In the genomic region with DNA sequence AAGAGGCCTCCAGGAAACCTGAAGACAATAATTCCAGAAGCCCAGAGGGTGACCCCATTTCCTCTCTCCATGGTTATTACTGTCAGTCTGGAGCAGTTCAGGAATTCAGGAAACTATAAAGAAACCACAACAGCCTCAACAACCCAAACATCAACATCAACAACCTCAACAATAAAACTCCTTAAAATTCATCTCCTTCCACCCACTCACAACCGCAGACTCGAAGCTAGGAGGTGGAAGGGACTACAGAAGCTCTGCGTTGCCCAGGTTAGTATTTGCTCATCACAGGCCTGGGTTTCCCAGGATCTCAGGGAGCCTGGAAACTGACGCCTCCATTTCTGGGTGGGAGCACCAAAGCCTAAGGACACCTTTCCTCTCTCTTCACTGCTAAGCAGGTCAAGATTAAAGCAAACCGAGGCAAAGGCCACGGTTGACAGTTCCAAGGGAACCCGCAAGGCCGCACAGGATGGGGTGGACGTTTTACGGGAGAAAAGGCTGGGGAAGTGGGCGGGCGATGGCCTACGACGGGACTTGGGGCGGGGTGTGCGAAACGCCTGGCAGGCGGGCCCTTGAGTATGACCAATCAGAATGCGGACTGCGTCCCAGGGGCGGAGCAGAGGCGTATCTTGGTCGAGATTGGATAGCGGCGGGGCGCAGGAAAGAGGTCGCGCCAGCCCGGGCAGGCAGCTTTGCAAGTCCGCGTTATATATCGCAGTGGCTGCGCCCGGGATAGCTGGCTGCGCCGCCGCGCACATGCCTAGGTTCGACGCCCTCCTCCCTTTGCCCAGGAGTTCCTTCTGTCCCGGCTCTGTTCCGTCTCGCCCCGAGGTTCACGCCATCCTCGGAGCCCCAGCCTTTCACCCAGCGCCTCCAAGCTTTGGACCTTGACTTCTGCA, we compare ENCODE assay signal across 8 cellular contexts. TPM values are rescaled to one million over a fixed set of nuclear protein-coding genes. Genes with fewer than 3 reads are reported as not detected.
DNase-seq lines count a peak whose midpoint lies in the region; ATAC-seq, FAIRE-seq and TF ChIP-seq lines count a peak whose summit lies in the region.

A gene with protein sequence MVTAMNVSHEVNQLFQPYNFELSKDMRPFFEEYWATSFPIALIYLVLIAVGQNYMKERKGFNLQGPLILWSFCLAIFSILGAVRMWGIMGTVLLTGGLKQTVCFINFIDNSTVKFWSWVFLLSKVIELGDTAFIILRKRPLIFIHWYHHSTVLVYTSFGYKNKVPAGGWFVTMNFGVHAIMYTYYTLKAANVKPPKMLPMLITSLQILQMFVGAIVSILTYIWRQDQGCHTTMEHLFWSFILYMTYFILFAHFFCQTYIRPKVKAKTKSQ (plus strand): TSS at position 654 of the 896 bp plus-strand sequence. CDS start 250 bp downstream, outside the sequence.

- TF ChIP-seq POLR2A in GM12892 (IDR thresholded peaks at IDR 0.05; ENCODE audit: low read depth, low read length), result no peak

- no peak for TF ChIP-seq CTCF in choroid plexus epithelial cell (conservative IDR thresholded peaks at IDR 0.05; ENCODE audit: low read depth, low read length)

- peak; percentile 95 for DNase-seq in GM12892 (ENCODE audit: insufficient read length)
- DNase-seq in NCI-H2081 (lab: John Stamatoyannopoulos, UW), result peak; percentile 77 to 80
- DNase-seq in activated CD4-positive, alpha-beta T cell treated with anti-CD3 and anti-CD28 coated beads for 4 hours, result peak; percentile 77 to 80
- DNase-seq in choroid plexus epithelial cell (ENCODE audit: low read depth), result peak; percentile 97
- peak; percentile 93 for DNase-seq in kidney tubule cell (ENCODE audit: low spot score)
- peak; percentile 92 for DNase-seq in stimulated activated CD4-positive, alpha-beta T cell treated with anti-CD3 and anti-CD28 coated beads, Interleukin-15, amount 100 ng/mL, for 24 hours
- DNase-seq in NCI-H1105 (lab: John Stamatoyannopoulos, UW), result no peak

- peak; percentile 79 for FAIRE-seq in GM12892 (lab: Jason Lieb, UNC)

- peak within 1 kb of the TSS; percentile 49 for H3K4me3 ChIP-seq in choroid plexus epithelial cell (ENCODE audit: low read depth, low read length)

- peak; percentile 82 for ATAC-seq in HG02870 (IDR thresholded peaks at IDR 0.05; ENCODE audit: unreplicated experiment)

RNA-seq across cellular contexts. Expression of the gene that starts here (rescaled TPM):
- polyA plus RNA-seq in GM12892 (2012; ENCODE audit: missing spikeins), result 0.19 TPM
